Comparison of ENCODE assay signal across 8 cellular contexts in the genomic region with DNA sequence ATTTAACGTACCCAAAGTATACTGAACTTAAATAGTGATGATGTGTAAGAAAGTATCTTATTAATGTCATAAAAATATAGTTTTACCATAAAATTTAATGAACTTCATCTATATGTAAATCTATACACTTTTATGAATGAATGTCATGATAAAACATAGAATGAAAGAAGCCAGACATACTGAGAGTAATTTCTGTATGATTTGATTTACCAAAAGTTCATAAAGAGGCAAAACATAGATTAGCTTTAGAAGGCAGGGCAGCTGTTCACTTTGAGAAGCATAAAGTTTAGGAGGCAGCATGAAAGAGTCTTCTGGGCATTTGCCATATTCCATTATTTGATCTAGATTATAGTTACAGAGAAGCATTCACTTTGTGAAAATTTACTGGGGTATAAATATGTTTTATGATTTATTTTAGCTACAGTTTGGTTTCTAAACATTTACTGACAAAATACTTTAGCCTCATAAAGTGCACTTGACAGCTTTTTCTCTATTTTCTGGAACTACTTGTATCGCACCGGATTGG.
"Had no signal": no experiment of that assay in that cellular context is flagged by ENCODE, and none has a peak within 500 bp of the region (broad histone marks: within the 10 kb centered on the region; RNA-seq: fewer than 3 reads in every experiment).

No MANE protein-coding gene starts in this region.

- DNase-seq: GM23248, GOT3, H7, HFFc6, KBM-7 had no signal

- ATAC-seq: HepG2 had no signal

- H3K27ac ChIP-seq: GM23248, HL-60 had no signal

- H3K4me3 ChIP-seq: GM23248, HAP-1 had no signal
